ENCODE assay signal across 1 cellular context in the genomic region with DNA sequence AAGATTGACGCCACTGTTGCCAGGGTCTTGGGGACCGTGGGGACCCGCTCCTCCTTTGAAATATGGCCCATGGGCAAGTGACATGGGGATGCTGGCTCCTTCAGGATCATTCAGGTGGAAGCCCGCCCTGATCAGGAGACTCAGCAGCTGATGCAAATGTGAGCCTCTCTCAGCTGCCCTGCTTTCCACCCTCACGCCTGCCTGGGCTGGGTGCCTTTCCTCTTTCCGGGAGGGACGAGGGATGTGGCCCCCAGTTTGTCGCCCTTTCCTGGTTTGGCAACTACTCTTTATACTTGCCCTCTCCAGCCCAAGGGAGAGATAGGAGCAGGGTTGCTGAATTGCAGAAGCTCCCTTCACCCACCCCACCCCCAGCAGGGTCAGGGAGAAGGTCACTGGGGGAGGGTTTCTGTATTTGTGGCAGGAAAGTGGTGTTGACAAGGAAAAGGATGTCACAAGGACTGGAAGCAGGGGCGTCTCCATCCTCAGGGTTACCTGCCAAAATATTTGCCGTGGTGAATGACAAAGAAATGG.
A peak's percentile ranks its signal among the peaks of the same experiment; 100 is the strongest.
TF ChIP-seq lines count a peak whose summit lies in the region.

No MANE protein-coding gene starts in this region.

TF ChIP-seq in HepG2, 621 proteins besides CTCF, POLR2A, EP300 and RAD21 (continued from another document and continues in another):
- 0 out of 2 replicates have a peak, but pooled peaks have one; percentile 31 for TF ChIP-seq ZNF770 (CRISPR knock-in tag; IDR thresholded peaks at IDR 0.05)
- peak; percentile 81 for TF ChIP-seq ZBTB7B (CRISPR knock-in tag; IDR thresholded peaks at IDR 0.05)
- TF ChIP-seq ZNF335 (CRISPR knock-in tag; IDR thresholded peaks at IDR 0.05): no peak
- no peak for TF ChIP-seq RAD51 (IDR thresholded peaks at IDR 0.05; ENCODE audit: borderline replicate concordance)
- TF ChIP-seq, protein P1, sequence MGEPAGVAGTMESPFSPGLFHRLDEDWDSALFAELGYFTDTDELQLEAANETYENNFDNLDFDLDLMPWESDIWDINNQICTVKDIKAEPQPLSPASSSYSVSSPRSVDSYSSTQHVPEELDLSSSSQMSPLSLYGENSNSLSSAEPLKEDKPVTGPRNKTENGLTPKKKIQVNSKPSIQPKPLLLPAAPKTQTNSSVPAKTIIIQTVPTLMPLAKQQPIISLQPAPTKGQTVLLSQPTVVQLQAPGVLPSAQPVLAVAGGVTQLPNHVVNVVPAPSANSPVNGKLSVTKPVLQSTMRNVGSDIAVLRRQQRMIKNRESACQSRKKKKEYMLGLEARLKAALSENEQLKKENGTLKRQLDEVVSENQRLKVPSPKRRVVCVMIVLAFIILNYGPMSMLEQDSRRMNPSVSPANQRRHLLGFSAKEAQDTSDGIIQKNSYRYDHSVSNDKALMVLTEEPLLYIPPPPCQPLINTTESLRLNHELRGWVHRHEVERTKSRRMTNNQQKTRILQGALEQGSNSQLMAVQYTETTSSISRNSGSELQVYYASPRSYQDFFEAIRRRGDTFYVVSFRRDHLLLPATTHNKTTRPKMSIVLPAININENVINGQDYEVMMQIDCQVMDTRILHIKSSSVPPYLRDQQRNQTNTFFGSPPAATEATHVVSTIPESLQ (CRISPR knock-in tag; conservative IDR thresholded peaks at IDR 0.05): no peak
- TF ChIP-seq PPARG (CRISPR knock-in tag; conservative IDR thresholded peaks at IDR 0.05): peak; percentile 92
- no peak for TF ChIP-seq CREBL2 (CRISPR knock-in tag; IDR thresholded peaks at IDR 0.05; ENCODE audit: borderline replicate concordance)
- TF ChIP-seq ARNTL (CRISPR knock-in tag; IDR thresholded peaks at IDR 0.05): peak; percentile 49; the same call in 1 of the 2 replicates
- TF ChIP-seq ASH2L (IDR thresholded peaks at IDR 0.05; ENCODE audit: insufficient read length, low read depth, low read length): no peak
- no peak for TF ChIP-seq KLF6 (CRISPR knock-in tag; IDR thresholded peaks at IDR 0.05)
- no peak for TF ChIP-seq JUN (CRISPR knock-in tag; IDR thresholded peaks at IDR 0.05)
- TF ChIP-seq FOXJ3 (CRISPR knock-in tag; IDR thresholded peaks at IDR 0.05; ENCODE audit: borderline replicate concordance): peak; percentile 69
- TF ChIP-seq ZNF790 (CRISPR knock-in tag; IDR thresholded peaks at IDR 0.05; ENCODE audit: borderline replicate concordance): no peak
- TF ChIP-seq, protein P2, sequence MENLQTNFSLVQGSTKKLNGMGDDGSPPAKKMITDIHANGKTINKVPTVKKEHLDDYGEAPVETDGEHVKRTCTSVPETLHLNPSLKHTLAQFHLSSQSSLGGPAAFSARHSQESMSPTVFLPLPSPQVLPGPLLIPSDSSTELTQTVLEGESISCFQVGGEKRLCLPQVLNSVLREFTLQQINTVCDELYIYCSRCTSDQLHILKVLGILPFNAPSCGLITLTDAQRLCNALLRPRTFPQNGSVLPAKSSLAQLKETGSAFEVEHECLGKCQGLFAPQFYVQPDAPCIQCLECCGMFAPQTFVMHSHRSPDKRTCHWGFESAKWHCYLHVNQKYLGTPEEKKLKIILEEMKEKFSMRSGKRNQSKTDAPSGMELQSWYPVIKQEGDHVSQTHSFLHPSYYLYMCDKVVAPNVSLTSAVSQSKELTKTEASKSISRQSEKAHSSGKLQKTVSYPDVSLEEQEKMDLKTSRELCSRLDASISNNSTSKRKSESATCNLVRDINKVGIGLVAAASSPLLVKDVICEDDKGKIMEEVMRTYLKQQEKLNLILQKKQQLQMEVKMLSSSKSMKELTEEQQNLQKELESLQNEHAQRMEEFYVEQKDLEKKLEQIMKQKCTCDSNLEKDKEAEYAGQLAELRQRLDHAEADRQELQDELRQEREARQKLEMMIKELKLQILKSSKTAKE (CRISPR knock-in tag; IDR thresholded peaks at IDR 0.05; ENCODE audit: borderline replicate concordance): peak; percentile 89
- TF ChIP-seq, protein P3, sequence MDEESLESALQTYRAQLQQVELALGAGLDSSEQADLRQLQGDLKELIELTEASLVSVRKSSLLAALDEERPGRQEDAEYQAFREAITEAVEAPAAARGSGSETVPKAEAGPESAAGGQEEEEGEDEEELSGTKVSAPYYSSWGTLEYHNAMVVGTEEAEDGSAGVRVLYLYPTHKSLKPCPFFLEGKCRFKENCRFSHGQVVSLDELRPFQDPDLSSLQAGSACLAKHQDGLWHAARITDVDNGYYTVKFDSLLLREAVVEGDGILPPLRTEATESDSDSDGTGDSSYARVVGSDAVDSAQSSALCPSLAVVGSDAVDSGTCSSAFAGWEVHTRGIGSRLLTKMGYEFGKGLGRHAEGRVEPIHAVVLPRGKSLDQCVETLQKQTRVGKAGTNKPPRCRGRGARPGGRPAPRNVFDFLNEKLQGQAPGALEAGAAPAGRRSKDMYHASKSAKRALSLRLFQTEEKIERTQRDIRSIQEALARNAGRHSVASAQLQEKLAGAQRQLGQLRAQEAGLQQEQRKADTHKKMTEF (CRISPR knock-in tag; IDR thresholded peaks at IDR 0.05): peak; percentile 62
- no peak for TF ChIP-seq SYNCRIP (IDR thresholded peaks at IDR 0.05; ENCODE audit: insufficient read depth, low read depth, low read length)
- TF ChIP-seq ZNF101 (CRISPR knock-in tag; IDR thresholded peaks at IDR 0.05; ENCODE audit: borderline replicate concordance, low read depth): no peak
- TF ChIP-seq WIZ (CRISPR knock-in tag; IDR thresholded peaks at IDR 0.05): 0 out of 2 replicates have a peak, but pooled peaks have one; percentile 49
- TF ChIP-seq JUND (CRISPR knock-in tag; IDR thresholded peaks at IDR 0.05): 0 out of 2 replicates have a peak, but pooled peaks have one; percentile 30
- TF ChIP-seq GFI1 (CRISPR knock-in tag; IDR thresholded peaks at IDR 0.05; ENCODE audit: borderline replicate concordance): peak; percentile 85
- peak; percentile 90 for TF ChIP-seq ZNF746 (CRISPR knock-in tag; IDR thresholded peaks at IDR 0.05)
- 0 out of 2 replicates have a peak, but pooled peaks have one; percentile 65 for TF ChIP-seq ZNF317 (CRISPR knock-in tag; IDR thresholded peaks at IDR 0.05)
- TF ChIP-seq, protein P4, sequence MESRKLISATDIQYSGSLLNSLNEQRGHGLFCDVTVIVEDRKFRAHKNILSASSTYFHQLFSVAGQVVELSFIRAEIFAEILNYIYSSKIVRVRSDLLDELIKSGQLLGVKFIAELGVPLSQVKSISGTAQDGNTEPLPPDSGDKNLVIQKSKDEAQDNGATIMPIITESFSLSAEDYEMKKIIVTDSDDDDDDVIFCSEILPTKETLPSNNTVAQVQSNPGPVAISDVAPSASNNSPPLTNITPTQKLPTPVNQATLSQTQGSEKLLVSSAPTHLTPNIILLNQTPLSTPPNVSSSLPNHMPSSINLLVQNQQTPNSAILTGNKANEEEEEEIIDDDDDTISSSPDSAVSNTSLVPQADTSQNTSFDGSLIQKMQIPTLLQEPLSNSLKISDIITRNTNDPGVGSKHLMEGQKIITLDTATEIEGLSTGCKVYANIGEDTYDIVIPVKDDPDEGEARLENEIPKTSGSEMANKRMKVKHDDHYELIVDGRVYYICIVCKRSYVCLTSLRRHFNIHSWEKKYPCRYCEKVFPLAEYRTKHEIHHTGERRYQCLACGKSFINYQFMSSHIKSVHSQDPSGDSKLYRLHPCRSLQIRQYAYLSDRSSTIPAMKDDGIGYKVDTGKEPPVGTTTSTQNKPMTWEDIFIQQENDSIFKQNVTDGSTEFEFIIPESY (CRISPR knock-in tag; IDR thresholded peaks at IDR 0.05): peak; percentile 15; the same call in 1 of the 2 replicates
- no peak for TF ChIP-seq ZNF253 (CRISPR knock-in tag; IDR thresholded peaks at IDR 0.05; ENCODE audit: borderline replicate concordance)
- peak; percentile 72; the same call in 1 of the 2 replicates for TF ChIP-seq PITX1 (CRISPR knock-in tag; IDR thresholded peaks at IDR 0.05)
- no peak for TF ChIP-seq CAMTA2 (CRISPR knock-in tag; IDR thresholded peaks at IDR 0.05; ENCODE audit: borderline replicate concordance)
- TF ChIP-seq TSC22D2 (CRISPR knock-in tag; IDR thresholded peaks at IDR 0.05; ENCODE audit: borderline replicate concordance): no peak
- TF ChIP-seq, protein P5, sequence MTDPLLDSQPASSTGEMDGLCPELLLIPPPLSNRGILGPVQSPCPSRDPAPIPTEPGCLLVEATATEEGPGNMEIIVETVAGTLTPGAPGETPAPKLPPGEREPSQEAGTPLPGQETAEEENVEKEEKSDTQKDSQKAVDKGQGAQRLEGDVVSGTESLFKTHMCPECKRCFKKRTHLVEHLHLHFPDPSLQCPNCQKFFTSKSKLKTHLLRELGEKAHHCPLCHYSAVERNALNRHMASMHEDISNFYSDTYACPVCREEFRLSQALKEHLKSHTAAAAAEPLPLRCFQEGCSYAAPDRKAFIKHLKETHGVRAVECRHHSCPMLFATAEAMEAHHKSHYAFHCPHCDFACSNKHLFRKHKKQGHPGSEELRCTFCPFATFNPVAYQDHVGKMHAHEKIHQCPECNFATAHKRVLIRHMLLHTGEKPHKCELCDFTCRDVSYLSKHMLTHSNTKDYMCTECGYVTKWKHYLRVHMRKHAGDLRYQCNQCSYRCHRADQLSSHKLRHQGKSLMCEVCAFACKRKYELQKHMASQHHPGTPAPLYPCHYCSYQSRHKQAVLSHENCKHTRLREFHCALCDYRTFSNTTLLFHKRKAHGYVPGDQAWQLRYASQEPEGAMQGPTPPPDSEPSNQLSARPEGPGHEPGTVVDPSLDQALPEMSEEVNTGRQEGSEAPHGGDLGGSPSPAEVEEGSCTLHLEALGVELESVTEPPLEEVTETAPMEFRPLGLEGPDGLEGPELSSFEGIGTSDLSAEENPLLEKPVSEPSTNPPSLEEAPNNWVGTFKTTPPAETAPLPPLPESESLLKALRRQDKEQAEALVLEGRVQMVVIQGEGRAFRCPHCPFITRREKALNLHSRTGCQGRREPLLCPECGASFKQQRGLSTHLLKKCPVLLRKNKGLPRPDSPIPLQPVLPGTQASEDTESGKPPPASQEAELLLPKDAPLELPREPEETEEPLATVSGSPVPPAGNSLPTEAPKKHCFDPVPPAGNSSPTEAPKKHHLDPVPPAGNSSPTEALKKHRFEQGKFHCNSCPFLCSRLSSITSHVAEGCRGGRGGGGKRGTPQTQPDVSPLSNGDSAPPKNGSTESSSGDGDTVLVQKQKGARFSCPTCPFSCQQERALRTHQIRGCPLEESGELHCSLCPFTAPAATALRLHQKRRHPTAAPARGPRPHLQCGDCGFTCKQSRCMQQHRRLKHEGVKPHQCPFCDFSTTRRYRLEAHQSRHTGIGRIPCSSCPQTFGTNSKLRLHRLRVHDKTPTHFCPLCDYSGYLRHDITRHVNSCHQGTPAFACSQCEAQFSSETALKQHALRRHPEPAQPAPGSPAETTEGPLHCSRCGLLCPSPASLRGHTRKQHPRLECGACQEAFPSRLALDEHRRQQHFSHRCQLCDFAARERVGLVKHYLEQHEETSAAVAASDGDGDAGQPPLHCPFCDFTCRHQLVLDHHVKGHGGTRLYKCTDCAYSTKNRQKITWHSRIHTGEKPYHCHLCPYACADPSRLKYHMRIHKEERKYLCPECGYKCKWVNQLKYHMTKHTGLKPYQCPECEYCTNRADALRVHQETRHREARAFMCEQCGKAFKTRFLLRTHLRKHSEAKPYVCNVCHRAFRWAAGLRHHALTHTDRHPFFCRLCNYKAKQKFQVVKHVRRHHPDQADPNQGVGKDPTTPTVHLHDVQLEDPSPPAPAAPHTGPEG (CRISPR knock-in tag; IDR thresholded peaks at IDR 0.05): no peak
- TF ChIP-seq CC2D1A (CRISPR knock-in tag; IDR thresholded peaks at IDR 0.05): no peak
- TF ChIP-seq, protein P6, sequence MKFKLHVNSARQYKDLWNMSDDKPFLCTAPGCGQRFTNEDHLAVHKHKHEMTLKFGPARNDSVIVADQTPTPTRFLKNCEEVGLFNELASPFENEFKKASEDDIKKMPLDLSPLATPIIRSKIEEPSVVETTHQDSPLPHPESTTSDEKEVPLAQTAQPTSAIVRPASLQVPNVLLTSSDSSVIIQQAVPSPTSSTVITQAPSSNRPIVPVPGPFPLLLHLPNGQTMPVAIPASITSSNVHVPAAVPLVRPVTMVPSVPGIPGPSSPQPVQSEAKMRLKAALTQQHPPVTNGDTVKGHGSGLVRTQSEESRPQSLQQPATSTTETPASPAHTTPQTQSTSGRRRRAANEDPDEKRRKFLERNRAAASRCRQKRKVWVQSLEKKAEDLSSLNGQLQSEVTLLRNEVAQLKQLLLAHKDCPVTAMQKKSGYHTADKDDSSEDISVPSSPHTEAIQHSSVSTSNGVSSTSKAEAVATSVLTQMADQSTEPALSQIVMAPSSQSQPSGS (CRISPR knock-in tag; IDR thresholded peaks at IDR 0.05): 0 out of 2 replicates have a peak, but pooled peaks have one; percentile 27
- no peak for TF ChIP-seq SMAD9 (CRISPR knock-in tag; IDR thresholded peaks at IDR 0.05)
- no peak for TF ChIP-seq ZNF12 (CRISPR knock-in tag; IDR thresholded peaks at IDR 0.05)
- no peak for TF ChIP-seq SOX6 (IDR thresholded peaks at IDR 0.05)
- TF ChIP-seq SOX6 (CRISPR knock-in tag; IDR thresholded peaks at IDR 0.05): peak; percentile 87
- TF ChIP-seq ZNF354B (CRISPR knock-in tag; IDR thresholded peaks at IDR 0.05): 0 out of 2 replicates have a peak, but pooled peaks have one; percentile 41
- TF ChIP-seq SIX4 (CRISPR knock-in tag; IDR thresholded peaks at IDR 0.05): no peak
- 0 out of 2 replicates have a peak, but pooled peaks have one; percentile 38 for TF ChIP-seq MED13 (CRISPR knock-in tag; IDR thresholded peaks at IDR 0.05)
